ENCODE assay signal across 19 cellular contexts in the genomic region with DNA sequence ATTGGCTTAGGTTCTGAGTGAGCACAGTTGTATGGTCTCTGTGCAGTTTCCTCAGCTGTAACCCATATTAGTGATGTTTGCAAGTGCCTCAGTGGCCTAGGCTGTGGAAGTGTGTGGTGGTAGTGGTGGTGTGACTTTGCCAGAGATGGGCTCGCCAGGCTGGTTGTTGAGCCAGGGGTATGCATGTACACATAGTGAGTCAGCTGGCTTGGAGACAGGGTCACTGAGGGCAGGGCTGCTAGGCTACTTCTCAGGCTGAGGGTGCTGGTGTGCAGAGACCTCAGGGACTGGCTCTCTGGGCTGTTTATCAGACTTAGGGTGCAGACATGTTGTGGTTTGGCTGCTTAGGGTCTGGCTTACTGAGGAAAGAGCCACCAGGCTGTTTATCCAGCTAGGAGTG. TPM values are rescaled to one million over a fixed set of nuclear protein-coding genes. Genes with fewer than 3 reads are reported as not detected.
DNase-seq lines count a peak whose midpoint lies in the region; ATAC-seq, FAIRE-seq and TF ChIP-seq lines count a peak whose summit lies in the region.
"Had no signal": no experiment of that assay in that cellular context is flagged by ENCODE, and none has a peak within 500 bp of the region (broad histone marks: within the 10 kb centered on the region; RNA-seq: fewer than 3 reads in every experiment).

No MANE protein-coding gene starts in this region.

- H3K9me3 ChIP-seq in H1 (ENCODE audit: insufficient read depth in 2 of 2, low read depth in 1 of 2, low read length in 1 of 2) = no peaks in the 10 kb centered on the region
- H3K9me3 ChIP-seq: HAP-1 had no signal

- no peak overlapping the region for H2BK12ac ChIP-seq in H1 (ENCODE audit: low read depth, low read length)

- no peak overlapping the region for H4K91ac ChIP-seq in H1 (replicated peaks; ENCODE audit: insufficient read length, low read length)

- no peak for TF ChIP-seq POLR2A in H1 (IDR thresholded peaks at IDR 0.05; ENCODE audit: control extremely low read depth in 1 of 2, low read depth in 2 of 2, low read length in 2 of 2)

- H3K36me3 Mint-ChIP-seq in activated naive CD8-positive, alpha-beta T cell treated with anti-CD3 and anti-CD28 coated beads, Interleukin-2, amount 50 U/mL, for 24 hours (ENCODE audit: low read depth) = no peaks in the 10 kb centered on the region
- peaks cover 5% of the 10 kb centered on the region for H3K36me3 Mint-ChIP-seq in activated naive CD8-positive, alpha-beta T cell treated with anti-CD3 and anti-CD28 coated beads for 36 hours
- H3K36me3 Mint-ChIP-seq in osteocyte (ENCODE audit: unreplicated experiment) = no peaks in the 10 kb centered on the region

- TF ChIP-seq CTCF in H1 (IDR thresholded peaks at IDR 0.05; ENCODE audit: control extremely low read depth in 1 of 3, insufficient read depth in 1 of 3, low read depth in 1 of 3, low read length in 3 of 3) = no peak
- no peak for TF ChIP-seq CTCF in osteocyte (IDR thresholded peaks at IDR 0.05)

- no peaks in the 10 kb centered on the region for H3K9me3 Mint-ChIP-seq in activated naive CD8-positive, alpha-beta T cell treated with anti-CD3 and anti-CD28 coated beads, Interleukin-2, amount 50 U/mL, for 24 hours
- no peaks in the 10 kb centered on the region for H3K9me3 Mint-ChIP-seq in activated naive CD8-positive, alpha-beta T cell treated with anti-CD3 and anti-CD28 coated beads for 36 hours
- H3K9me3 Mint-ChIP-seq in osteocyte (ENCODE audit: unreplicated experiment) = no peaks in the 10 kb centered on the region
- H3K9me3 Mint-ChIP-seq: CD4-positive, alpha-beta memory T cell had no signal

- no peaks in the 10 kb centered on the region for H3K27me3 ChIP-seq in H1 (replicated peaks in 1 of 4; ENCODE audit: control insufficient read depth in 3 of 4, extremely low read depth in 1 of 4, insufficient read depth in 3 of 4, low read length in 3 of 4)

- POLR2A ChIA-PET in H1 (lab: Charles Lee; ENCODE audit: partially characterized antibody) = no interaction called here
- POLR2A ChIA-PET in HEK293T (lab: Yijun Ruan, JAX) = interaction anchor here (0.9 kb wide), 1 partner anchor 15 kb away, joined by 4 read pairs; a partner anchor contains a TSS

- no peak overlapping the region for H2BK20ac ChIP-seq in H1 (ENCODE audit: low read length)

- peaks cover 6% of the 10 kb centered on the region; the same call in 1 of the 2 replicates for H3K79me1 ChIP-seq in H1 (ENCODE audit: low read depth, low read length)

- no peak overlapping the region for H2BK15ac ChIP-seq in H1 (ENCODE audit: low read length)

- CTCF ChIA-PET in H1 (lab: Charles Lee; ENCODE audit: partially characterized antibody) (interaction anchor here (0.6 to 1.4 kb wide), 3 partner anchors 17 to 188 kb away, joined by 3 to 6 read pairs (median 3); no protein-coding TSS in a partner anchor), HEK293T (lab: Yijun Ruan, JAX) (no interaction called here)

- no peak overlapping the region for H3K27ac Mint-ChIP-seq in activated naive CD8-positive, alpha-beta T cell treated with anti-CD3 and anti-CD28 coated beads, Interleukin-2, amount 50 U/mL, for 24 hours
- no peak overlapping the region for H3K27ac Mint-ChIP-seq in activated naive CD8-positive, alpha-beta T cell treated with anti-CD3 and anti-CD28 coated beads for 36 hours
- no peak overlapping the region for H3K27ac Mint-ChIP-seq in osteocyte (ENCODE audit: unreplicated experiment)

- FAIRE-seq in H1 (lab: Jason Lieb, UNC) = no peak

- no peak overlapping the region for H3K4ac ChIP-seq in H1 (replicated peaks; ENCODE audit: insufficient read length, low read depth, low read length)

- no peak overlapping the region for H3K14ac ChIP-seq in H1 (ENCODE audit: insufficient read length)

- no peak overlapping the region for H3K4me3 ChIP-seq in H1 (ENCODE audit: extremely low read depth in 1 of 4, insufficient read depth in 2 of 4, low read depth in 3 of 4, low read length in 4 of 4)
- H3K4me3 ChIP-seq: HAP-1 had no signal

- intact Hi-C loops in left ventricle myocardium superior (cut with micrococcal nuclease) = loop anchor here (10.0 kb wide), 1 partner anchor 443 kb away; no protein-coding TSS in a partner anchor

- 83% methylated on average over 1 of the region's 1 CpG; no CpG with 5 or more reads in 1 of the 2 experiments for WGBS in H1 (ENCODE audit: extremely low coverage in 1 of 2, insufficient coverage in 1 of 2, insufficient read length in 1 of 2, insufficient replicate concordance in 2 of 2, low coverage in 1 of 2, low lambda C conversion rate in 2 of 2, missing lambda C conversion rate in 1 of 2), 2 experiments

- no peaks in the 10 kb centered on the region for H3K23me2 ChIP-seq in H1 (ENCODE audit: low read depth, low read length)

- no peak overlapping the region; the same call in 1 of the 2 replicates for H2AK5ac ChIP-seq in H1 (ENCODE audit: low read depth, low read length)

- H3K23ac ChIP-seq in H1 (ENCODE audit: insufficient read length) = no peak overlapping the region

- no peak for TF ChIP-seq EP300 in H1 (IDR thresholded peaks at IDR 0.05; ENCODE audit: borderline replicate concordance in 1 of 2, low read depth in 2 of 2, low read length in 2 of 2)

- DNase-seq in activated naive CD8-positive, alpha-beta T cell treated with anti-CD3 and anti-CD28 coated beads, Interleukin-2, amount 50 U/mL, for 24 hours = no peak
- DNase-seq in activated naive CD8-positive, alpha-beta T cell treated with anti-CD3 and anti-CD28 coated beads for 36 hours = no peak
- no peak for DNase-seq in H1 (ENCODE audit: low read depth in 1 of 2, low spot score in 2 of 2)
- DNase-seq in kidney tubule cell (ENCODE audit: low spot score) = peak; percentile 28
- no peak for DNase-seq in SIG-M5 treated with dmso at 0.1 percent for 504 hours (lab: John Stamatoyannopoulos, UW; ENCODE audit: unreplicated experiment)
- DNase-seq in osteocyte (ENCODE audit: extremely low spot score, unreplicated experiment) = no peak
- no peak for DNase-seq in left ventricle myocardium superior
- no peak for DNase-seq in HEK293T (ENCODE audit: extremely low spot score)
- DNase-seq: Calu3; CD4-positive, alpha-beta memory T cell; NCI-H187 treated with DMSO at 0.1 percent for 48 hours; NCI-H345; NCI-H69; NK-92 treated with Interleukin-12 subunit alpha and Interleukin-12 subunit beta, amount 100 ng/mL, for 24 hours; OCI-M1 had no signal

- no peak overlapping the region for H2BK120ac ChIP-seq in H1 (replicated peaks; ENCODE audit: low read depth, low read length)

- H3K56ac ChIP-seq in H1 (replicated peaks; ENCODE audit: insufficient read length, low read depth, low read length) = no peak overlapping the region

- H2AFZ ChIP-seq in H1 (ENCODE audit: low read length) = no peak overlapping the region

- H3K18ac ChIP-seq in H1 (ENCODE audit: extremely low read depth, low read length) = no peak overlapping the region

- H3K36me3 ChIP-seq in H1 (ENCODE audit: control insufficient read depth in 2 of 4, insufficient read depth in 4 of 4, low read length in 3 of 4) = no peaks in the 10 kb centered on the region
- H3K36me3 ChIP-seq: HAP-1 had no signal

- 0 out of 7 replicates have a peak, but pooled peaks cover 0 to 3% (median 0%) of the 10 kb centered on the region in 4 experiments for H3K4me1 ChIP-seq in H1 (replicated peaks in 1 of 4; ENCODE audit: control insufficient read depth in 3 of 4, insufficient read depth in 4 of 4, low read length in 3 of 4)
- H3K4me1 ChIP-seq: HAP-1 had no signal

- peaks cover 0 to 11% of the 10 kb centered on the region in 2 experiments; a peak in 1 of 4 replicates for H3K79me2 ChIP-seq in H1 (ENCODE audit: control insufficient read depth in 1 of 2, insufficient read depth in 2 of 2, low read length in 2 of 2)

- H3K27ac ChIP-seq in H1 (ENCODE audit: low read depth, low read length) = no peak overlapping the region
- H3K27ac ChIP-seq: 22Rv1, RWPE1 had no signal

- no peak overlapping the region for H3K4me3 Mint-ChIP-seq in activated naive CD8-positive, alpha-beta T cell treated with anti-CD3 and anti-CD28 coated beads, Interleukin-2, amount 50 U/mL, for 24 hours
- H3K4me3 Mint-ChIP-seq in activated naive CD8-positive, alpha-beta T cell treated with anti-CD3 and anti-CD28 coated beads for 36 hours = no peak overlapping the region
- no peak overlapping the region for H3K4me3 Mint-ChIP-seq in osteocyte (ENCODE audit: unreplicated experiment)
- H3K4me3 Mint-ChIP-seq: CD4-positive, alpha-beta memory T cell had no signal

- H4K8ac ChIP-seq in H1 (ENCODE audit: extremely low read depth, insufficient read depth, low read length) = peak overlapping the region; percentile 62; the same call in 1 of the 2 replicates

- no peak for TF ChIP-seq RAD21 in H1 (IDR thresholded peaks at IDR 0.05 in 1 of 2, conservative IDR thresholded peaks at IDR 0.05 in 1 of 2; ENCODE audit: low read depth in 2 of 2, low read length in 2 of 2)

- ATAC-seq in activated naive CD8-positive, alpha-beta T cell treated with anti-CD3 and anti-CD28 coated beads, Interleukin-2, amount 50 U/mL, for 24 hours = peak; percentile 36
- no peak for ATAC-seq in left ventricle myocardium superior

- peak overlapping the region; percentile 38; the same call in 1 of the 2 replicates for H2BK5ac ChIP-seq in H1 (ENCODE audit: low read depth, low read length)

- H3K4me1 Mint-ChIP-seq in activated naive CD8-positive, alpha-beta T cell treated with anti-CD3 and anti-CD28 coated beads, Interleukin-2, amount 50 U/mL, for 24 hours = peaks cover 8% of the 10 kb centered on the region
- peaks cover 4% of the 10 kb centered on the region for H3K4me1 Mint-ChIP-seq in activated naive CD8-positive, alpha-beta T cell treated with anti-CD3 and anti-CD28 coated beads for 36 hours
- no peaks in the 10 kb centered on the region for H3K4me1 Mint-ChIP-seq in osteocyte (ENCODE audit: unreplicated experiment)

- H4K20me1 ChIP-seq in H1 (replicated peaks in 1 of 2; ENCODE audit: control insufficient read depth in 1 of 2, insufficient read depth in 2 of 2, low read length in 2 of 2) = peaks cover 0 to 1% of the 10 kb centered on the region in 2 experiments

- H3K4me2 ChIP-seq in H1 (ENCODE audit: insufficient read depth in 1 of 2, low read depth in 2 of 2, low read length in 2 of 2) = no peak overlapping the region

- H4K5ac ChIP-seq in H1 (ENCODE audit: insufficient read length, low read depth, low read length) = no peak overlapping the region

- no peaks in the 10 kb centered on the region for H3K27me3 Mint-ChIP-seq in activated naive CD8-positive, alpha-beta T cell treated with anti-CD3 and anti-CD28 coated beads, Interleukin-2, amount 50 U/mL, for 24 hours
- no peaks in the 10 kb centered on the region for H3K27me3 Mint-ChIP-seq in activated naive CD8-positive, alpha-beta T cell treated with anti-CD3 and anti-CD28 coated beads for 36 hours
- no peaks in the 10 kb centered on the region for H3K27me3 Mint-ChIP-seq in osteocyte (ENCODE audit: unreplicated experiment)
- H3K27me3 Mint-ChIP-seq: CD4-positive, alpha-beta memory T cell had no signal

- no peak overlapping the region for H3K9ac ChIP-seq in H1 (replicated peaks in 1 of 4; ENCODE audit: extremely low read depth in 1 of 4, low read depth in 3 of 4, low read length in 3 of 4)

RNA-seq across cellular contexts. Expression of a gene that starts 14.9 kb away (rescaled TPM):
- 1 to 10 TPM; 2.4 to 2.7 TPM for total RNA-seq in activated naive CD8-positive, alpha-beta T cell treated with anti-CD3 and anti-CD28 coated beads for 36 hours
- total RNA-seq in H1 (2021; fragmentation: NEBNext Ultra II Directional; extraction: Animal tissue kit (Norgen Biotek cat#: 25700)) = 4.4 and 4.9 TPM in 2 replicates
- polyA plus RNA-seq in H1 (2011; rRNA removed) = 7.3 and 10.6 TPM in 2 replicates
- 4.6 TPM for polyA plus RNA-seq in H1 (2011; cell fraction: cytosol; rRNA removed)
- 7.6 TPM for polyA plus RNA-seq in H1 (2011; cell fraction: nucleus; rRNA removed)
- 1.8 to 2.4 TPM (median 2.0 TPM) in 4 replicates for polyA plus RNA-seq in H1 (2012, experiment 1 of 2)
- 0.18 TPM for polyA plus RNA-seq in H1 (2012, experiment 2 of 2)
- polyA plus RNA-seq in H1 (2013, experiment 1 of 2) = 2.3 TPM
- polyA plus RNA-seq in H1 (2013, experiment 2 of 2) = 3.2 TPM
- polyA minus RNA-seq in H1 (2011; rRNA and poly(A)+ RNA removed) = 36.3 and 44.3 TPM in 2 replicates
- polyA minus RNA-seq in H1 (2011; cell fraction: cytosol; rRNA and poly(A)+ RNA removed) = 6.4 TPM
- polyA minus RNA-seq in H1 (2011; cell fraction: nucleus; rRNA and poly(A)+ RNA removed) = 25.6 TPM
- total RNA-seq in osteocyte (5.8 and 6.4 TPM in 2 replicates), left ventricle myocardium superior (3.9 TPM)
- total RNA-seq: HT-29 had no signal

RNA-seq across cellular contexts. Expression of a gene that starts 15.2 kb away (rescaled TPM):
- 1 to 10 TPM; 1.5 to 1.7 TPM for total RNA-seq in activated naive CD8-positive, alpha-beta T cell treated with anti-CD3 and anti-CD28 coated beads for 36 hours
- total RNA-seq in H1 (2021; fragmentation: NEBNext Ultra II Directional; extraction: Animal tissue kit (Norgen Biotek cat#: 25700)) = 1.1 TPM in 2 replicates
- polyA plus RNA-seq in H1 (2011; rRNA removed) = 1.1 and 1.5 TPM in 2 replicates
- 1.5 TPM for polyA plus RNA-seq in H1 (2011; cell fraction: cytosol; rRNA removed)
- polyA plus RNA-seq in H1 (2011; cell fraction: nucleus; rRNA removed) = 0.66 TPM
- 0.59 to 1.1 TPM (median 0.66 TPM) in 4 replicates for polyA plus RNA-seq in H1 (2012, experiment 1 of 2)
- 0.07 TPM for polyA plus RNA-seq in H1 (2012, experiment 2 of 2)
- 1.4 TPM for polyA plus RNA-seq in H1 (2013, experiment 1 of 2)
- polyA plus RNA-seq in H1 (2013, experiment 2 of 2) = 0.99 TPM
- 1.3 and 1.4 TPM in 2 replicates for polyA minus RNA-seq in H1 (2011; rRNA and poly(A)+ RNA removed)
- 0.44 TPM for polyA minus RNA-seq in H1 (2011; cell fraction: cytosol; rRNA and poly(A)+ RNA removed)
- polyA minus RNA-seq in H1 (2011; cell fraction: nucleus; rRNA and poly(A)+ RNA removed) = 1.3 TPM
- total RNA-seq in osteocyte (0.81 and 1.0 TPM in 2 replicates), left ventricle myocardium superior (0.92 TPM)
